ENCODE assay signal across 1 cellular context in the genomic region with DNA sequence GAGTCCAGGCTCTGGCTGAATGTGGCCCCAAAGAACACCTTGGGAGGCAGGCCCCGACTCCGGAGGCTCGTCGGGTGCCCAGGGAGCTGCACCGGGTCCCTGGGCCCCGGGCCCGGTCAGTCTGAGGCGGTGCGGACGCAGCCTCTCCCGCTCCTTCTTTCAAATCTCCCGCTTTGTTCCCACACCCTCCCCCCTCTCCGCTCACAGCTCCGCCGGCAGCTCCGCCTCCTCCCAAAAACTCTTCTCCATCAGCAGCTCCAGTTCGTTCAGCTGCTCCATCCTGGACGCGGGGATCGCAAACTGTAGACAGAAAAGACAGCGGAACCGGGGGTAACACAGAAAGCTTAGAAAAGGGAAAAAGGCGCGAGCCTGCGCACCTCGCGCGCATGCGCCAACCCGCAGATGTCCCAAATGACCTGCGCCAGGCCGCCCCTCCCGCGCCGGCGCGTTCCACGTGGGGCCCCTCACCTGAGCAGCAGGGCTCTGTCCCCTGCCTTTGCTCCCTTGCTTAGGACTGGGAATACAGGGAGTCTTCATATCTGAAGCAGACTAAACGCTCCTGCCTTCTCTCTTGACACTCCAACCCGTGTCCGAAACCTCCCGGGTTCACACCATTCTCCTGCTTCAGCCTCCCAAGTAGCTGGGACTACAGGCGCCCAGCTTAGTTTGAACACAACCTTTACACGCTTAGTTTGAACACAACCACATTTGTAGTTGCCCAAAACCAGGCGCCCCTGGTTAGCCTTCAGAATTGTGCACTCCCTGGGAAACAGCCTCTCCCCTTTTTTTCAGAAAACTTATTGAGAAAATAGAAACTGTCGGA.
TF ChIP-seq lines count a peak whose summit lies in the region.

A gene with protein sequence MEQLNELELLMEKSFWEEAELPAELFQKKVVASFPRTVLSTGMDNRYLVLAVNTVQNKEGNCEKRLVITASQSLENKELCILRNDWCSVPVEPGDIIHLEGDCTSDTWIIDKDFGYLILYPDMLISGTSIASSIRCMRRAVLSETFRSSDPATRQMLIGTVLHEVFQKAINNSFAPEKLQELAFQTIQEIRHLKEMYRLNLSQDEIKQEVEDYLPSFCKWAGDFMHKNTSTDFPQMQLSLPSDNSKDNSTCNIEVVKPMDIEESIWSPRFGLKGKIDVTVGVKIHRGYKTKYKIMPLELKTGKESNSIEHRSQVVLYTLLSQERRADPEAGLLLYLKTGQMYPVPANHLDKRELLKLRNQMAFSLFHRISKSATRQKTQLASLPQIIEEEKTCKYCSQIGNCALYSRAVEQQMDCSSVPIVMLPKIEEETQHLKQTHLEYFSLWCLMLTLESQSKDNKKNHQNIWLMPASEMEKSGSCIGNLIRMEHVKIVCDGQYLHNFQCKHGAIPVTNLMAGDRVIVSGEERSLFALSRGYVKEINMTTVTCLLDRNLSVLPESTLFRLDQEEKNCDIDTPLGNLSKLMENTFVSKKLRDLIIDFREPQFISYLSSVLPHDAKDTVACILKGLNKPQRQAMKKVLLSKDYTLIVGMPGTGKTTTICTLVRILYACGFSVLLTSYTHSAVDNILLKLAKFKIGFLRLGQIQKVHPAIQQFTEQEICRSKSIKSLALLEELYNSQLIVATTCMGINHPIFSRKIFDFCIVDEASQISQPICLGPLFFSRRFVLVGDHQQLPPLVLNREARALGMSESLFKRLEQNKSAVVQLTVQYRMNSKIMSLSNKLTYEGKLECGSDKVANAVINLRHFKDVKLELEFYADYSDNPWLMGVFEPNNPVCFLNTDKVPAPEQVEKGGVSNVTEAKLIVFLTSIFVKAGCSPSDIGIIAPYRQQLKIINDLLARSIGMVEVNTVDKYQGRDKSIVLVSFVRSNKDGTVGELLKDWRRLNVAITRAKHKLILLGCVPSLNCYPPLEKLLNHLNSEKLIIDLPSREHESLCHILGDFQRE (minus strand): TSS at position 388 of the 823 bp plus-strand sequence. CDS start 109 bp downstream, at position 279.

TF ChIP-seq in K562, 482 proteins besides CTCF, POLR2A, EP300 and RAD21 (continued from another document and continues in another):
- TF ChIP-seq ZFP30 (CRISPR knock-in tag; IDR thresholded peaks at IDR 0.05; ENCODE audit: borderline replicate concordance) = no peak
- no peak; the same call in 1 of the 2 replicates for TF ChIP-seq JUN (IDR thresholded peaks at IDR 0.05; ENCODE audit: borderline replicate concordance, low read depth, low read length)
- TF ChIP-seq JUN (CRISPR knock-in tag; IDR thresholded peaks at IDR 0.05; ENCODE audit: borderline replicate concordance) = no peak
- no peak for TF ChIP-seq POLR3G (IDR thresholded peaks at IDR 0.05; ENCODE audit: extremely low read depth, insufficient read length, insufficient replicate concordance)
- TF ChIP-seq MXI1 (IDR thresholded peaks at IDR 0.05; ENCODE audit: low read depth, low read length) = peak; percentile 28; the same call in 1 of the 2 replicates
- TF ChIP-seq MTA2 (IDR thresholded peaks at IDR 0.05; ENCODE audit: low read depth) = no peak
- peak; percentile 23; the same call in 1 of the 2 replicates for TF ChIP-seq ZBED1 (IDR thresholded peaks at IDR 0.05)
- TF ChIP-seq, protein P1, sequence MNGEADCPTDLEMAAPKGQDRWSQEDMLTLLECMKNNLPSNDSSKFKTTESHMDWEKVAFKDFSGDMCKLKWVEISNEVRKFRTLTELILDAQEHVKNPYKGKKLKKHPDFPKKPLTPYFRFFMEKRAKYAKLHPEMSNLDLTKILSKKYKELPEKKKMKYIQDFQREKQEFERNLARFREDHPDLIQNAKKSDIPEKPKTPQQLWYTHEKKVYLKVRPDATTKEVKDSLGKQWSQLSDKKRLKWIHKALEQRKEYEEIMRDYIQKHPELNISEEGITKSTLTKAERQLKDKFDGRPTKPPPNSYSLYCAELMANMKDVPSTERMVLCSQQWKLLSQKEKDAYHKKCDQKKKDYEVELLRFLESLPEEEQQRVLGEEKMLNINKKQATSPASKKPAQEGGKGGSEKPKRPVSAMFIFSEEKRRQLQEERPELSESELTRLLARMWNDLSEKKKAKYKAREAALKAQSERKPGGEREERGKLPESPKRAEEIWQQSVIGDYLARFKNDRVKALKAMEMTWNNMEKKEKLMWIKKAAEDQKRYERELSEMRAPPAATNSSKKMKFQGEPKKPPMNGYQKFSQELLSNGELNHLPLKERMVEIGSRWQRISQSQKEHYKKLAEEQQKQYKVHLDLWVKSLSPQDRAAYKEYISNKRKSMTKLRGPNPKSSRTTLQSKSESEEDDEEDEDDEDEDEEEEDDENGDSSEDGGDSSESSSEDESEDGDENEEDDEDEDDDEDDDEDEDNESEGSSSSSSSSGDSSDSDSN (IDR thresholded peaks at IDR 0.05; ENCODE audit: borderline replicate concordance in 1 of 2, low read depth in 2 of 2, low read length in 2 of 2) = peak; percentile 92 to 96
- TF ChIP-seq ZSCAN29 (IDR thresholded peaks at IDR 0.05) = no peak
- no peak for TF ChIP-seq RBM14 (IDR thresholded peaks at IDR 0.05; ENCODE audit: borderline replicate concordance, insufficient read depth, low read depth, low read length)
- no peak for TF ChIP-seq MED1 (CRISPR knock-in tag; IDR thresholded peaks at IDR 0.05; ENCODE audit: borderline replicate concordance)
- 0 out of 2 replicates have a peak, but pooled peaks have one; percentile 33 for TF ChIP-seq ZNF311 (CRISPR knock-in tag; IDR thresholded peaks at IDR 0.05)
- TF ChIP-seq BCL6 (CRISPR knock-in tag; IDR thresholded peaks at IDR 0.05) = no peak
- TF ChIP-seq SAFB2 (IDR thresholded peaks at IDR 0.05; ENCODE audit: borderline replicate concordance, low read depth, low read length, severe bottlenecking) = no peak
- TF ChIP-seq, protein P2, sequence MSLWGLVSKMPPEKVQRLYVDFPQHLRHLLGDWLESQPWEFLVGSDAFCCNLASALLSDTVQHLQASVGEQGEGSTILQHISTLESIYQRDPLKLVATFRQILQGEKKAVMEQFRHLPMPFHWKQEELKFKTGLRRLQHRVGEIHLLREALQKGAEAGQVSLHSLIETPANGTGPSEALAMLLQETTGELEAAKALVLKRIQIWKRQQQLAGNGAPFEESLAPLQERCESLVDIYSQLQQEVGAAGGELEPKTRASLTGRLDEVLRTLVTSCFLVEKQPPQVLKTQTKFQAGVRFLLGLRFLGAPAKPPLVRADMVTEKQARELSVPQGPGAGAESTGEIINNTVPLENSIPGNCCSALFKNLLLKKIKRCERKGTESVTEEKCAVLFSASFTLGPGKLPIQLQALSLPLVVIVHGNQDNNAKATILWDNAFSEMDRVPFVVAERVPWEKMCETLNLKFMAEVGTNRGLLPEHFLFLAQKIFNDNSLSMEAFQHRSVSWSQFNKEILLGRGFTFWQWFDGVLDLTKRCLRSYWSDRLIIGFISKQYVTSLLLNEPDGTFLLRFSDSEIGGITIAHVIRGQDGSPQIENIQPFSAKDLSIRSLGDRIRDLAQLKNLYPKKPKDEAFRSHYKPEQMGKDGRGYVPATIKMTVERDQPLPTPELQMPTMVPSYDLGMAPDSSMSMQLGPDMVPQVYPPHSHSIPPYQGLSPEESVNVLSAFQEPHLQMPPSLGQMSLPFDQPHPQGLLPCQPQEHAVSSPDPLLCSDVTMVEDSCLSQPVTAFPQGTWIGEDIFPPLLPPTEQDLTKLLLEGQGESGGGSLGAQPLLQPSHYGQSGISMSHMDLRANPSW (CRISPR knock-in tag; IDR thresholded peaks at IDR 0.05) = no peak
- TF ChIP-seq SMARCE1 (IDR thresholded peaks at IDR 0.05) = peak; percentile 24; the same call in 1 of the 2 replicates
- TF ChIP-seq HDAC1 (IDR thresholded peaks at IDR 0.05) = peak in 1 of 2 experiments; percentile 97; a peak in 2 of 4 replicates
- peak; percentile 89 for TF ChIP-seq POLR2AphosphoS5 (IDR thresholded peaks at IDR 0.05; ENCODE audit: control insufficient read depth, insufficient read depth, low read depth, low read length)
- TF ChIP-seq, protein P3, sequence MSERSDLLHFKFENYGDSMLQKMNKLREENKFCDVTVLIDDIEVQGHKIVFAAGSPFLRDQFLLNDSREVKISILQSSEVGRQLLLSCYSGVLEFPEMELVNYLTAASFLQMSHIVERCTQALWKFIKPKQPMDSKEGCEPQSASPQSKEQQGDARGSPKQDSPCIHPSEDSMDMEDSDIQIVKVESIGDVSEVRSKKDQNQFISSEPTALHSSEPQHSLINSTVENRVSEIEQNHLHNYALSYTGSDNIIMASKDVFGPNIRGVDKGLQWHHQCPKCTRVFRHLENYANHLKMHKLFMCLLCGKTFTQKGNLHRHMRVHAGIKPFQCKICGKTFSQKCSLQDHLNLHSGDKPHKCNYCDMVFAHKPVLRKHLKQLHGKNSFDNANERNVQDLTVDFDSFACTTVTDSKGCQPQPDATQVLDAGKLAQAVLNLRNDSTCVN (CRISPR knock-in tag; IDR thresholded peaks at IDR 0.05) = 0 out of 2 replicates have a peak, but pooled peaks have one; percentile 82
- no peak for TF ChIP-seq ZNF785 (CRISPR knock-in tag; IDR thresholded peaks at IDR 0.05)
- no peak for TF ChIP-seq PYGO2 (tag; IDR thresholded peaks at IDR 0.05)
- no peak for TF ChIP-seq ATF1 (CRISPR knock-in tag; IDR thresholded peaks at IDR 0.05)
- TF ChIP-seq ATF1 (tag; IDR thresholded peaks at IDR 0.05) = peak; percentile 71
- TF ChIP-seq ZEB2 (IDR thresholded peaks at IDR 0.05) = peak; percentile 76; the same call in 1 of the 2 replicates
- TF ChIP-seq CBFB (CRISPR knock-in tag; IDR thresholded peaks at IDR 0.05) = no peak
- TF ChIP-seq PHB2 (IDR thresholded peaks at IDR 0.05; ENCODE audit: low read depth) = no peak
- peak; percentile 66; the same call in 1 of the 2 replicates for TF ChIP-seq POLR2H (tag; IDR thresholded peaks at IDR 0.05; ENCODE audit: low read depth)
- no peak for TF ChIP-seq ZNF133 (CRISPR knock-in tag; IDR thresholded peaks at IDR 0.05)
- TF ChIP-seq STAT5B (CRISPR knock-in tag; IDR thresholded peaks at IDR 0.05) = no peak
- TF ChIP-seq HDAC8 (tag; IDR thresholded peaks at IDR 0.05) = peak; percentile 90
- TF ChIP-seq SNIP1 (IDR thresholded peaks at IDR 0.05; ENCODE audit: low read depth) = no peak
- no peak for TF ChIP-seq TEAD2 (tag; IDR thresholded peaks at IDR 0.05)
- TF ChIP-seq, protein P4, sequence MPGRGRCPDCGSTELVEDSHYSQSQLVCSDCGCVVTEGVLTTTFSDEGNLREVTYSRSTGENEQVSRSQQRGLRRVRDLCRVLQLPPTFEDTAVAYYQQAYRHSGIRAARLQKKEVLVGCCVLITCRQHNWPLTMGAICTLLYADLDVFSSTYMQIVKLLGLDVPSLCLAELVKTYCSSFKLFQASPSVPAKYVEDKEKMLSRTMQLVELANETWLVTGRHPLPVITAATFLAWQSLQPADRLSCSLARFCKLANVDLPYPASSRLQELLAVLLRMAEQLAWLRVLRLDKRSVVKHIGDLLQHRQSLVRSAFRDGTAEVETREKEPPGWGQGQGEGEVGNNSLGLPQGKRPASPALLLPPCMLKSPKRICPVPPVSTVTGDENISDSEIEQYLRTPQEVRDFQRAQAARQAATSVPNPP (IDR thresholded peaks at IDR 0.05; ENCODE audit: borderline replicate concordance, insufficient read depth, insufficient read length) = no peak
- TF ChIP-seq HNRNPUL1 (IDR thresholded peaks at IDR 0.05; ENCODE audit: low read length) = no peak
- TF ChIP-seq, protein P5, sequence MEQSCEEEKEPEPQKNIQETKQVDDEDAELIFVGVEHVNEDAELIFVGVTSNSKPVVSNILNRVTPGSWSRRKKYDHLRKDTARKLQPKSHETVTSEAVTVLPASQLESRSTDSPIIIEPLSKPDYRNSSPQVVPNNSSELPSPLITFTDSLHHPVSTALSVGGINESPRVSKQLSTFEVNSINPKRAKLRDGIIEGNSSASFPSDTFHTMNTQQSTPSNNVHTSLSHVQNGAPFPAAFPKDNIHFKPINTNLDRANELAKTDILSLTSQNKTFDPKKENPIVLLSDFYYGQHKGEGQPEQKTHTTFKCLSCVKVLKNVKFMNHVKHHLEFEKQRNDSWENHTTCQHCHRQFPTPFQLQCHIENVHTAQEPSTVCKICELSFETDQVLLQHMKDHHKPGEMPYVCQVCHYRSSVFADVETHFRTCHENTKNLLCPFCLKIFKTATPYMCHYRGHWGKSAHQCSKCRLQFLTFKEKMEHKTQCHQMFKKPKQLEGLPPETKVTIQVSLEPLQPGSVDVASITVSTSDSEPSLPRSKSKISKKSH (CRISPR knock-in tag; IDR thresholded peaks at IDR 0.05) = no peak
- TF ChIP-seq, protein P6, sequence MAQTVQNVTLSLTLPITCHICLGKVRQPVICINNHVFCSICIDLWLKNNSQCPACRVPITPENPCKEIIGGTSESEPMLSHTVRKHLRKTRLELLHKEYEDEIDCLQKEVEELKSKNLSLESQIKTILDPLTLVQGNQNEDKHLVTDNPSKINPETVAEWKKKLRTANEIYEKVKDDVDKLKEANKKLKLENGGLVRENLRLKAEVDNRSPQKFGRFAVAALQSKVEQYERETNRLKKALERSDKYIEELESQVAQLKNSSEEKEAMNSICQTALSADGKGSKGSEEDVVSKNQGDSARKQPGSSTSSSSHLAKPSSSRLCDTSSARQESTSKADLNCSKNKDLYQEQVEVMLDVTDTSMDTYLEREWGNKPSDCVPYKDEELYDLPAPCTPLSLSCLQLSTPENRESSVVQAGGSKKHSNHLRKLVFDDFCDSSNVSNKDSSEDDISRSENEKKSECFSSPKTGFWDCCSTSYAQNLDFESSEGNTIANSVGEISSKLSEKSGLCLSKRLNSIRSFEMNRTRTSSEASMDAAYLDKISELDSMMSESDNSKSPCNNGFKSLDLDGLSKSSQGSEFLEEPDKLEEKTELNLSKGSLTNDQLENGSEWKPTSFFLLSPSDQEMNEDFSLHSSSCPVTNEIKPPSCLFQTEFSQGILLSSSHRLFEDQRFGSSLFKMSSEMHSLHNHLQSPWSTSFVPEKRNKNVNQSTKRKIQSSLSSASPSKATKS (CRISPR knock-in tag; IDR thresholded peaks at IDR 0.05) = no peak
- peak; percentile 95 for TF ChIP-seq MYBL2 (IDR thresholded peaks at IDR 0.05; ENCODE audit: low read depth)
- no peak for TF ChIP-seq MYBL2 (CRISPR knock-in tag; IDR thresholded peaks at IDR 0.05; ENCODE audit: borderline replicate concordance)
- TF ChIP-seq, protein P7, sequence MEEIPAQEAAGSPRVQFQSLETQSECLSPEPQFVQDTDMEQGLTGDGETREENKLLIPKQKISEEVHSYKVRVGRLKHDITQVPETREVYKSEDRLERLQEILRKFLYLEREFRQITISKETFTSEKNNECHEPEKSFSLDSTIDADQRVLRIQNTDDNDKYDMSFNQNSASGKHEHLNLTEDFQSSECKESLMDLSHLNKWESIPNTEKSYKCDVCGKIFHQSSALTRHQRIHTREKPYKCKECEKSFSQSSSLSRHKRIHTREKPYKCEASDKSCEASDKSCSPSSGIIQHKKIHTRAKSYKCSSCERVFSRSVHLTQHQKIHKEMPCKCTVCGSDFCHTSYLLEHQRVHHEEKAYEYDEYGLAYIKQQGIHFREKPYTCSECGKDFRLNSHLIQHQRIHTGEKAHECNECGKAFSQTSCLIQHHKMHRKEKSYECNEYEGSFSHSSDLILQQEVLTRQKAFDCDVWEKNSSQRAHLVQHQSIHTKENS (CRISPR knock-in tag; IDR thresholded peaks at IDR 0.05) = no peak
- TF ChIP-seq DMBX1 (CRISPR knock-in tag; IDR thresholded peaks at IDR 0.05; ENCODE audit: borderline replicate concordance) = peak; percentile 80; the same call in 1 of the 2 replicates
- TF ChIP-seq NFRKB (IDR thresholded peaks at IDR 0.05; ENCODE audit: low read depth) = peak; percentile 68; the same call in 1 of the 2 replicates
